ENCODE assay signal across 8 cellular contexts in genomic region chr5:21802869-21803490, GRCh38.
DNase-seq lines count a peak whose midpoint lies in the region; ATAC-seq and FAIRE-seq lines count a peak whose summit lies in the region.

No MANE protein-coding gene starts in this region.

- H3K36me3 Mint-ChIP-seq in activated T-cell treated with anti-CD3 and anti-CD28 coated beads, Interleukin-2, amount 50 U/mL, for 72 hours (ENCODE audit: insufficient read depth in 2 of 2): no peaks in the 10 kb centered on the region

- no peak overlapping the region for H3K27ac Mint-ChIP-seq in activated T-cell treated with anti-CD3 and anti-CD28 coated beads, Interleukin-2, amount 50 U/mL, for 72 hours

- no peak overlapping the region for H3K4me3 Mint-ChIP-seq in activated T-cell treated with anti-CD3 and anti-CD28 coated beads, Interleukin-2, amount 50 U/mL, for 72 hours

- ATAC-seq in activated T-cell treated with anti-CD3 and anti-CD28 coated beads, Interleukin-2, amount 50 U/mL, for 72 hours (replicated peaks in 1 of 2): no peak

- peaks cover 6 to 7% of the 10 kb centered on the region in 2 donors for H3K9me3 Mint-ChIP-seq in activated T-cell treated with anti-CD3 and anti-CD28 coated beads, Interleukin-2, amount 50 U/mL, for 72 hours

- H3K27me3 Mint-ChIP-seq in activated T-cell treated with anti-CD3 and anti-CD28 coated beads, Interleukin-2, amount 50 U/mL, for 72 hours (ENCODE audit: low read depth): no peaks in the 10 kb centered on the region

- peak; percentile 3 for DNase-seq in GM04504 (ENCODE audit: low read depth)
- peak; percentile 2 for DNase-seq in LHCN-M2 (ENCODE audit: low read depth)
- peak; percentile 77 for DNase-seq in SHP77 treated with DMSO at 0.1 percent for 48 hours (lab: John Stamatoyannopoulos, UW)
- DNase-seq in frontal cortex (ENCODE audit: low spot score in 2 of 2): peak in 1 of 2 donors; percentile 8
- DNase-seq in stimulated activated CD4-positive, alpha-beta T cell treated with anti-CD3 and anti-CD28 coated beads, Interleukin-2, amount 100 ng/mL, for 24 hours: no peak
- no peak for DNase-seq in epidermal melanocyte (ENCODE audit: insufficient read length, low spot score)
- DNase-seq in activated T-cell treated with anti-CD3 and anti-CD28 coated beads, Interleukin-2, amount 50 U/mL, for 72 hours: no peak
- DNase-seq in stimulated activated CD4-positive, alpha-beta T cell treated with anti-CD3 and anti-CD28 coated beads, Interleukin-12 subunit alpha, Interleukin-12 subunit beta, amount 100 ng/mL, for 4 hours: no peak

- peak; percentile 82 for FAIRE-seq in frontal cortex (lab: Jason Lieb, UNC)

- no peaks in the 10 kb centered on the region for H3K4me1 Mint-ChIP-seq in activated T-cell treated with anti-CD3 and anti-CD28 coated beads, Interleukin-2, amount 50 U/mL, for 72 hours (ENCODE audit: low read depth)

Comparison
In these comparisons a context has a peak if more than half of its experiments do, and no peak if none do; other contexts are left out.
1. DNase-seq: peak in GM04504 (single experiment), LHCN-M2 (single experiment) and SHP77 treated with DMSO at 0.1 percent for 48 hours (single experiment); none in stimulated activated CD4-positive, alpha-beta T cell treated with anti-CD3 and anti-CD28 coated beads, Interleukin-2, amount 100 ng/mL, for 24 hours (0 of 2), epidermal melanocyte (single experiment), activated T-cell treated with anti-CD3 and anti-CD28 coated beads, Interleukin-2, amount 50 U/mL, for 72 hours (0 of 2) and stimulated activated CD4-positive, alpha-beta T cell treated with anti-CD3 and anti-CD28 coated beads, Interleukin-12 subunit alpha, Interleukin-12 subunit beta, amount 100 ng/mL, for 4 hours (single experiment).